Comparison of ENCODE assay signal across 7 cellular contexts in genomic region chr7:136114966-136115762, GRCh38.
A peak's percentile ranks its signal among the peaks of the same experiment; 100 is the strongest.
DNase-seq lines count a peak whose midpoint lies in the region; ATAC-seq and TF ChIP-seq lines count a peak whose summit lies in the region.

No MANE protein-coding gene starts in this region.

- no peak overlapping the region for H3K27ac ChIP-seq in breast epithelium

- peaks cover 15% of the 10 kb centered on the region for H3K36me3 Mint-ChIP-seq in T-cell

- DNase-seq in HK-2 (ENCODE audit: unreplicated experiment) (peak; percentile 55), T-cell (peak in 20 of 34 experiments; percentile 2 to 29 (median 11)), breast epithelium (ENCODE audit: low spot score in 2 of 2) (no peak), left kidney (ENCODE audit: low read depth, low spot score) (peak; percentile 57)
- peak; percentile 21 to 55 for DNase-seq in stimulated activated CD8-positive, alpha-beta memory T cell treated with anti-CD3 and anti-CD28 coated beads, Interleukin-2, amount 100 ng/mL, for 48 hours (ENCODE audit: low read depth in 2 of 2)

- H3K36me3 ChIP-seq in breast epithelium: no peaks in the 10 kb centered on the region

- no peaks in the 10 kb centered on the region for H3K4me1 ChIP-seq in breast epithelium

- no peak overlapping the region for H3K27ac Mint-ChIP-seq in T-cell

- H3K4me1 Mint-ChIP-seq in T-cell: peaks cover 0 to 5% (median 0%) of the 10 kb centered on the region in 3 donors

- no peaks in the 10 kb centered on the region for H3K27me3 Mint-ChIP-seq in T-cell

- H3K27me3 ChIP-seq in breast epithelium: no peaks in the 10 kb centered on the region

- no peak overlapping the region for H3K4me3 ChIP-seq in breast epithelium

- peaks cover 0 to 3% (median 1%) of the 10 kb centered on the region in 3 donors for H3K9me3 Mint-ChIP-seq in T-cell

- intact Hi-C loops in breast epithelium (cut with DNase I; ENCODE audit: low total_unique reads): no loop called here

- POLR2A ChIA-PET in T-cell (lab: Charles Lee): no interaction called here

- TF ChIP-seq CTCF in GM12872 (IDR thresholded peaks at IDR 0.05; ENCODE audit: insufficient read depth, low read depth, low read length) (peak; percentile 87), breast epithelium (IDR thresholded peaks at IDR 0.05) (peak in 2 of 3 donors; percentile 21 to 36)

- H3K4me3 Mint-ChIP-seq in T-cell: no peak overlapping the region

- TF ChIP-seq POLR2A in breast epithelium (IDR thresholded peaks at IDR 0.05): no peak

- peaks cover 0 to 2% of the 10 kb centered on the region in 2 donors for H3K9me3 ChIP-seq in breast epithelium

- CTCF ChIA-PET in T-cell (lab: Charles Lee): interaction anchor here (0.6 to 1.6 kb wide), 4 partner anchors 9 to 439 kb away, joined by 3 to 4 read pairs (median 4); no protein-coding TSS in a partner anchor

- ATAC-seq in GM21528 (IDR thresholded peaks at IDR 0.05; ENCODE audit: low FRiP score, unreplicated experiment) (peak; percentile 99), T-cell (replicated peaks in 1 of 4) (peak in 3 of 4 experiments; percentile 40 to 66 (median 62))

Comparison
In these comparisons a context has a peak if more than half of its experiments do, and no peak if none do; other contexts are left out.
1. DNase-seq: peak in HK-2 (single experiment), T-cell (20 of 34), left kidney (single experiment) and stimulated activated CD8-positive, alpha-beta memory T cell treated with anti-CD3 and anti-CD28 coated beads, Interleukin-2, amount 100 ng/mL, for 48 hours (2 of 2); none in breast epithelium (0 of 2).